Comparison of ENCODE assay signal across 14 cellular contexts in the genomic region with DNA sequence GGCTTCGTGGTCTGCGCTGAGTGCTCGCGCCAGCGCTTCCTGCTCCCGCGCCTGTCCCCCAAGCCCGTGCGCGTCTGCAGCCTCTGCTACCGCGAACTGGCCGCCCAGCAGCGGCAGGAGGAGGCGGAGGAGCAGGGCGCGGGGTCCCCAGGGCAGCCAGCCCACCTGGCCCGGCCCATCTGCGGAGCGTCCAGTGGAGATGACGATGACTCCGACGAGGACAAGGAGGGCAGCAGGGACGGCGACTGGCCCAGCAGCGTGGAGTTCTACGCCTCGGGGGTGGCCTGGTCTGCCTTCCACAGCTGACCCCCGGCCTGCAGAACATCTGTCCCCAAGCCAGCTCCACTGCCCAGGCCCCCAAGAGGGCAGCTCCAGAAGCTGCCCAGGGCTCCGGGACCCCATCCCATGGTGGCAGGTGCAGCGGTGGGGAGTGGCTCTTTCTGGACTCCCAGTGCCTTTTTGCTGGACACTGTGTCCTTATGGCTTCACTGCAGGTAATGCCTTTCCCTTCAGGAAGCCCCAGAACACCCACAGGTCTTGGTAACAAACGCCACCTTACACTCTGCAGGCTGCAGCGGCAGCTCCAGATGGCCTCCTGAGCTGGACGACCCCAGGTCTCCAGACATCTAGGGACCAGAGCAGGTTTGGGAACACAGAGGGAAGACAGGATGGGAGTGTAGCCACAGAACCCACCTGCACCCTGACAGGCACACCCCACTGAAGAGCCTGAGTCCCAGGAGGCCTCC. TPM values are rescaled to one million over a fixed set of nuclear protein-coding genes. Genes with fewer than 3 reads are reported as not detected.
DNase-seq lines count a peak whose midpoint lies in the region; ATAC-seq and TF ChIP-seq lines count a peak whose summit lies in the region.
"Had no signal": no experiment of that assay in that cellular context is flagged by ENCODE, and none has a peak within 500 bp of the region (broad histone marks: within the 10 kb centered on the region; RNA-seq: fewer than 3 reads in every experiment).

No MANE protein-coding gene starts in this region.

- H3K4me1 ChIP-seq in left ventricle myocardium inferior (peaks cover 98% of the 10 kb centered on the region), thymus (ENCODE audit: control insufficient read depth, insufficient read depth, low read length) (peaks cover 70% of the 10 kb centered on the region), adrenal gland (replicated peaks in 1 of 2) (peaks cover 0 to 7% of the 10 kb centered on the region in 2 donors)
- H3K4me1 ChIP-seq in naive thymus-derived CD4-positive, alpha-beta T cell (ENCODE audit: control insufficient read depth in 2 of 2, insufficient read depth in 2 of 2, low read length in 2 of 2), result peaks cover 96 to 98% of the 10 kb centered on the region in 2 donors

- H3K4me3 ChIP-seq in left ventricle myocardium inferior, result no peak overlapping the region
- H3K4me3 ChIP-seq in naive thymus-derived CD4-positive, alpha-beta T cell (ENCODE audit: low read length), result no peak overlapping the region
- no peak overlapping the region for H3K4me3 ChIP-seq in thymus (ENCODE audit: low read length)
- H3K4me3 ChIP-seq in adrenal gland, result no peak overlapping the region
- H3K4me3 ChIP-seq: heart left ventricle, suprapubic skin had no signal

- H3K9me3 Mint-ChIP-seq in activated T-helper 17 cell treated with anti-CD3 and anti-CD28 coated beads, Interleukin-2, amount 50 U/mL, for 72 hours, result no peaks in the 10 kb centered on the region
- peaks cover 0 to 2% (median 0%) of the 10 kb centered on the region in 11 donors for H3K9me3 Mint-ChIP-seq in naive thymus-derived CD4-positive, alpha-beta T cell
- H3K9me3 Mint-ChIP-seq: activated CD4-positive, alpha-beta T cell treated with anti-CD3 and anti-CD28 coated beads, Interleukin-2, amount 10 ng/mL, durations not matched to agents 24 days and 14 days; activated naive CD4-positive, alpha-beta T cell treated with anti-CD3 and anti-CD28 coated beads for 36 hours had no signal

- DNase-seq in left ventricle myocardium inferior (no peak), left cardiac atrium (no peak), NCI-H2029 treated with DMSO at 0.1 percent for 48 hours (lab: John Stamatoyannopoulos, UW) (no peak), adrenal gland (no peak)
- no peak for DNase-seq in naive thymus-derived CD4-positive, alpha-beta T cell
- DNase-seq: activated CD4-positive, alpha-beta T cell treated with anti-CD3 and anti-CD28 coated beads, Interleukin-2, amount 10 ng/mL, durations not matched to agents 24 days and 14 days; activated naive CD4-positive, alpha-beta T cell treated with anti-CD3 and anti-CD28 coated beads for 36 hours; KBM-7; NCI-H2029 had no signal

- H3K4me3 Mint-ChIP-seq in activated T-helper 17 cell treated with anti-CD3 and anti-CD28 coated beads, Interleukin-2, amount 50 U/mL, for 72 hours, result peak overlapping the region; percentile 50
- H3K4me3 Mint-ChIP-seq in naive thymus-derived CD4-positive, alpha-beta T cell, result peak overlapping the region in 1 of 10 donors; percentile 65
- H3K4me3 Mint-ChIP-seq: activated naive CD4-positive, alpha-beta T cell treated with anti-CD3 and anti-CD28 coated beads for 36 hours had no signal

- TF ChIP-seq CTCF in left ventricle myocardium inferior (IDR thresholded peaks at IDR 0.05; ENCODE audit: borderline replicate concordance), result no peak
- TF ChIP-seq CTCF in adrenal gland (IDR thresholded peaks at IDR 0.05), result no peak

- peak overlapping the region; percentile 98 for H3K27ac ChIP-seq in left ventricle myocardium inferior (replicated peaks)
- peak overlapping the region; percentile 94 for H3K27ac ChIP-seq in naive thymus-derived CD4-positive, alpha-beta T cell (ENCODE audit: low read depth, low read length)
- peak overlapping the region; percentile 97 for H3K27ac ChIP-seq in thymus (ENCODE audit: low read depth)
- no peak overlapping the region for H3K27ac ChIP-seq in adrenal gland

- POLR2A ChIA-PET in naive thymus-derived CD4-positive, alpha-beta T cell (lab: Charles Lee), result interaction anchor here (0.7 to 10.0 kb wide), 5 partner anchors 8 to 69 kb away, joined by 3 to 150 read pairs (median 73); partner anchors contain the start of genes C19orf12, PLEKHF1 and POP4

- H3K27me3 ChIP-seq in left ventricle myocardium inferior (ENCODE audit: low read depth) (no peaks in the 10 kb centered on the region), thymus (ENCODE audit: control insufficient read depth, insufficient read depth) (no peaks in the 10 kb centered on the region), adrenal gland (no peaks in the 10 kb centered on the region)
- H3K27me3 ChIP-seq in naive thymus-derived CD4-positive, alpha-beta T cell (ENCODE audit: control insufficient read depth in 2 of 2, insufficient read depth in 2 of 2, low read length in 2 of 2), result no peaks in the 10 kb centered on the region
- H3K27me3 ChIP-seq: heart left ventricle, suprapubic skin had no signal

- H3K27me3 Mint-ChIP-seq in activated T-helper 17 cell treated with anti-CD3 and anti-CD28 coated beads, Interleukin-2, amount 50 U/mL, for 72 hours, result no peaks in the 10 kb centered on the region
- no peaks in the 10 kb centered on the region for H3K27me3 Mint-ChIP-seq in naive thymus-derived CD4-positive, alpha-beta T cell
- H3K27me3 Mint-ChIP-seq: activated CD4-positive, alpha-beta T cell treated with anti-CD3 and anti-CD28 coated beads, Interleukin-2, amount 10 ng/mL, durations not matched to agents 24 days and 14 days had no signal

- CTCF ChIA-PET in naive thymus-derived CD4-positive, alpha-beta T cell (lab: Charles Lee), result interaction anchor here (0.9 to 3.1 kb wide), 4 partner anchors 18 to 64 kb away, joined by 3 to 36 read pairs (median 4); no protein-coding TSS in a partner anchor

- intact Hi-C loops in left ventricle myocardium inferior (cut with micrococcal nuclease) (no loop called here), left cardiac atrium (cut with DNase I) (no loop called here), adrenal gland (cut with DNase I) (no loop called here)
- intact Hi-C loops in naive thymus-derived CD4-positive, alpha-beta T cell (cut with micrococcal nuclease), result loop anchor here in 1 of 2 donors (5.0 kb wide), 1 partner anchor 268 kb away; the partner anchor contains the start of gene URI1

- no peak overlapping the region for H3K27ac Mint-ChIP-seq in activated T-helper 17 cell treated with anti-CD3 and anti-CD28 coated beads, Interleukin-2, amount 50 U/mL, for 72 hours
- H3K27ac Mint-ChIP-seq in naive thymus-derived CD4-positive, alpha-beta T cell, result peak overlapping the region in 7 of 9 donors; percentile 57 to 94 (median 88)

- TF ChIP-seq POLR2A in adrenal gland (IDR thresholded peaks at IDR 0.05), result no peak

- H3K9me3 ChIP-seq in left ventricle myocardium inferior (replicated peaks) (no peaks in the 10 kb centered on the region), thymus (ENCODE audit: control insufficient read depth) (no peaks in the 10 kb centered on the region), adrenal gland (replicated peaks in 1 of 3) (no peaks in the 10 kb centered on the region)
- no peaks in the 10 kb centered on the region for H3K9me3 ChIP-seq in naive thymus-derived CD4-positive, alpha-beta T cell (ENCODE audit: control insufficient read depth in 2 of 3, low read length in 3 of 3)
- H3K9me3 ChIP-seq: heart left ventricle, suprapubic skin had no signal

- H3K4me1 Mint-ChIP-seq in activated T-helper 17 cell treated with anti-CD3 and anti-CD28 coated beads, Interleukin-2, amount 50 U/mL, for 72 hours, result peaks cover 43% of the 10 kb centered on the region
- peaks cover 54 to 94% (median 73%) of the 10 kb centered on the region in 7 donors for H3K4me1 Mint-ChIP-seq in naive thymus-derived CD4-positive, alpha-beta T cell

- H3K36me3 ChIP-seq in left ventricle myocardium inferior (peaks cover 29% of the 10 kb centered on the region), thymus (ENCODE audit: control insufficient read depth, insufficient read depth) (peaks cover 27% of the 10 kb centered on the region), adrenal gland (replicated peaks in 1 of 2) (peaks cover 0 to 25% of the 10 kb centered on the region in 2 donors)
- peaks cover 11 to 34% (median 12%) of the 10 kb centered on the region in 3 experiments for H3K36me3 ChIP-seq in naive thymus-derived CD4-positive, alpha-beta T cell (ENCODE audit: control insufficient read depth in 2 of 3, insufficient read depth in 3 of 3, low read length in 3 of 3)

- WGBS in thymus, result 97% methylated on average over 34 of the region's 34 CpGs
- 90 to 96% (median 94%) methylated on average over 9 to 34 of the region's 34 CpGs for WGBS in adrenal gland, 4 donors

- H3K36me3 Mint-ChIP-seq in activated T-helper 17 cell treated with anti-CD3 and anti-CD28 coated beads, Interleukin-2, amount 50 U/mL, for 72 hours (ENCODE audit: low read depth), result peaks cover 85% of the 10 kb centered on the region
- H3K36me3 Mint-ChIP-seq in naive thymus-derived CD4-positive, alpha-beta T cell, result peaks cover 0 to 43% (median 6%) of the 10 kb centered on the region in 5 donors

- ATAC-seq in left cardiac atrium (no peak), HG03342 (IDR thresholded peaks at IDR 0.05; ENCODE audit: unreplicated experiment) (no peak)
- no peak for ATAC-seq in activated T-helper 17 cell treated with anti-CD3 and anti-CD28 coated beads, Interleukin-2, amount 50 U/mL, for 72 hours (replicated peaks)
- no peak for ATAC-seq in naive thymus-derived CD4-positive, alpha-beta T cell
- ATAC-seq: heart left ventricle had no signal

RNA-seq across cellular contexts. Expression of gene PLEKHF1, which starts 9.3 kb away (rescaled TPM):
- total RNA-seq in left ventricle myocardium inferior (27.8 TPM), left cardiac atrium (10 to 100 TPM; 28.1 to 32.8 TPM), adrenal gland (10 to 100 TPM in 3 of 8 donors, 1 to 10 TPM in 5; 1.7 to 23.1 (median 6.9) TPM)
- 10 to 100 TPM; 34.4 to 40.3 TPM for total RNA-seq in activated T-helper 17 cell treated with anti-CD3 and anti-CD28 coated beads, Interleukin-2, amount 50 U/mL, for 72 hours
- total RNA-seq in naive thymus-derived CD4-positive, alpha-beta T cell, result 10 to 100 TPM; 11.1 to 47.2 (median 17.5) TPM
- 10 to 100 TPM; 11.5 to 37.6 TPM for polyA plus RNA-seq in naive thymus-derived CD4-positive, alpha-beta T cell
- polyA plus RNA-seq in thymus (35.4 TPM), adrenal gland (1 to 10 TPM in 2 of 3 donors, under 1 TPM in 1; 0.62 to 9.5 (median 7.9) TPM)

RNA-seq across cellular contexts. Expression of gene C19orf12, which starts 40.5 kb away (rescaled TPM):
- total RNA-seq in left ventricle myocardium inferior (48.6 TPM), left cardiac atrium (10 to 100 TPM; 48.2 to 52.0 TPM), adrenal gland (10 to 100 TPM; 39.2 to 68.5 (median 48.4) TPM)
- 10 to 100 TPM; 34.5 to 39.1 TPM for total RNA-seq in activated T-helper 17 cell treated with anti-CD3 and anti-CD28 coated beads, Interleukin-2, amount 50 U/mL, for 72 hours
- total RNA-seq in naive thymus-derived CD4-positive, alpha-beta T cell, result 10 to 100 TPM; 19.8 to 51.5 (median 24.6) TPM
- 10 to 100 TPM; 17.6 to 23.3 TPM for polyA plus RNA-seq in naive thymus-derived CD4-positive, alpha-beta T cell
- polyA plus RNA-seq in thymus (27.5 TPM), adrenal gland (10 to 100 TPM; 20.0 to 25.3 (median 25.0) TPM)

Comparison
In these comparisons a context has a peak if more than half of its experiments do, and no peak if none do; other contexts are left out.
1. H3K27ac ChIP-seq: peak in left ventricle myocardium inferior (single experiment), naive thymus-derived CD4-positive, alpha-beta T cell (single experiment) and thymus (single experiment); none in adrenal gland (0 of 5).